ENCODE assay signal across 1 cellular context in genomic region chr17:6993613-6994056, GRCh38.
TF ChIP-seq lines count a peak whose summit lies in the region.

No MANE protein-coding gene starts in this region.

TF ChIP-seq in K562, 482 proteins besides CTCF, POLR2A, EP300 and RAD21 (continued from another document):
- peak; percentile 98 for TF ChIP-seq ARID1B (IDR thresholded peaks at IDR 0.05)
- peak; percentile 74 for TF ChIP-seq POLR2AphosphoS5 (IDR thresholded peaks at IDR 0.05; ENCODE audit: control insufficient read depth, insufficient read depth, low read depth, low read length)
- TF ChIP-seq CTBP1 (IDR thresholded peaks at IDR 0.05; ENCODE audit: borderline replicate concordance): peak; percentile 67; the same call in 1 of the 2 replicates
- peak; percentile 34; the same call in 1 of the 2 replicates for TF ChIP-seq CREM (IDR thresholded peaks at IDR 0.05; ENCODE audit: low read depth)
- peak; percentile 84 for TF ChIP-seq ZNF197 (CRISPR knock-in tag; IDR thresholded peaks at IDR 0.05; ENCODE audit: low read depth)
- TF ChIP-seq GATA2 (CRISPR knock-in tag; IDR thresholded peaks at IDR 0.05): peak; percentile 78
- TF ChIP-seq HDAC1 (IDR thresholded peaks at IDR 0.05): peak in 1 of 2 experiments; percentile 20; a peak in 1 of 4 replicates
- peak; percentile 30; the same call in 1 of the 2 replicates for TF ChIP-seq RNF2 (IDR thresholded peaks at IDR 0.05)
- TF ChIP-seq NCOA2 (IDR thresholded peaks at IDR 0.05; ENCODE audit: partially characterized antibody in 2 of 2): peak; percentile 47 to 61
- TF ChIP-seq, protein P1, sequence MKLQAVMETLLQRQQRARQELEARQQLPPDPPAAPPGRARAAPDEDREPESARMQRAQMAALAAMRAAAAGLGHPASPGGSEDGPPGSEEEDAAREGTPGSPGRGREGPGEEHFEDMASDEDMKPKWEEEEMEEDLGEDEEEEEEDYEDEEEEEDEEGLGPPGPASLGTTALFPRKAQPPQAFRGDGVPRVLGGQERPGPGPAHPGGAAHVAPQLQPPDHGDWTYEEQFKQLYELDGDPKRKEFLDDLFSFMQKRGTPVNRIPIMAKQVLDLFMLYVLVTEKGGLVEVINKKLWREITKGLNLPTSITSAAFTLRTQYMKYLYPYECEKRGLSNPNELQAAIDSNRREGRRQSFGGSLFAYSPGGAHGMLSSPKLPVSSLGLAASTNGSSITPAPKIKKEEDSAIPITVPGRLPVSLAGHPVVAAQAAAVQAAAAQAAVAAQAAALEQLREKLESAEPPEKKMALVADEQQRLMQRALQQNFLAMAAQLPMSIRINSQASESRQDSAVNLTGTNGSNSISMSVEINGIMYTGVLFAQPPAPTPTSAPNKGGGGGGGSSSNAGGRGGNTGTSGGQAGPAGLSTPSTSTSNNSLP (IDR thresholded peaks at IDR 0.05; ENCODE audit: borderline replicate concordance, low read depth, low read length): peak; percentile 90; the same call in 1 of the 2 replicates
- TF ChIP-seq, protein P2, sequence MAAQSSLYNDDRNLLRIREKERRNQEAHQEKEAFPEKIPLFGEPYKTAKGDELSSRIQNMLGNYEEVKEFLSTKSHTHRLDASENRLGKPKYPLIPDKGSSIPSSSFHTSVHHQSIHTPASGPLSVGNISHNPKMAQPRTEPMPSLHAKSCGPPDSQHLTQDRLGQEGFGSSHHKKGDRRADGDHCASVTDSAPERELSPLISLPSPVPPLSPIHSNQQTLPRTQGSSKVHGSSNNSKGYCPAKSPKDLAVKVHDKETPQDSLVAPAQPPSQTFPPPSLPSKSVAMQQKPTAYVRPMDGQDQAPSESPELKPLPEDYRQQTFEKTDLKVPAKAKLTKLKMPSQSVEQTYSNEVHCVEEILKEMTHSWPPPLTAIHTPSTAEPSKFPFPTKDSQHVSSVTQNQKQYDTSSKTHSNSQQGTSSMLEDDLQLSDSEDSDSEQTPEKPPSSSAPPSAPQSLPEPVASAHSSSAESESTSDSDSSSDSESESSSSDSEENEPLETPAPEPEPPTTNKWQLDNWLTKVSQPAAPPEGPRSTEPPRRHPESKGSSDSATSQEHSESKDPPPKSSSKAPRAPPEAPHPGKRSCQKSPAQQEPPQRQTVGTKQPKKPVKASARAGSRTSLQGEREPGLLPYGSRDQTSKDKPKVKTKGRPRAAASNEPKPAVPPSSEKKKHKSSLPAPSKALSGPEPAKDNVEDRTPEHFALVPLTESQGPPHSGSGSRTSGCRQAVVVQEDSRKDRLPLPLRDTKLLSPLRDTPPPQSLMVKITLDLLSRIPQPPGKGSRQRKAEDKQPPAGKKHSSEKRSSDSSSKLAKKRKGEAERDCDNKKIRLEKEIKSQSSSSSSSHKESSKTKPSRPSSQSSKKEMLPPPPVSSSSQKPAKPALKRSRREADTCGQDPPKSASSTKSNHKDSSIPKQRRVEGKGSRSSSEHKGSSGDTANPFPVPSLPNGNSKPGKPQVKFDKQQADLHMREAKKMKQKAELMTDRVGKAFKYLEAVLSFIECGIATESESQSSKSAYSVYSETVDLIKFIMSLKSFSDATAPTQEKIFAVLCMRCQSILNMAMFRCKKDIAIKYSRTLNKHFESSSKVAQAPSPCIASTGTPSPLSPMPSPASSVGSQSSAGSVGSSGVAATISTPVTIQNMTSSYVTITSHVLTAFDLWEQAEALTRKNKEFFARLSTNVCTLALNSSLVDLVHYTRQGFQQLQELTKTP (IDR thresholded peaks at IDR 0.05; ENCODE audit: low read depth in 1 of 2, partially characterized antibody in 2 of 2): peak in 1 of 2 experiments; percentile 27
- TF ChIP-seq HDAC3 (IDR thresholded peaks at IDR 0.05; ENCODE audit: borderline replicate concordance, partially characterized antibody): peak; percentile 94
- TF ChIP-seq TRIM24 (IDR thresholded peaks at IDR 0.05): peak; percentile 86 to 92
- peak; percentile 65 for TF ChIP-seq HDAC2 (IDR thresholded peaks at IDR 0.05)
- peak; percentile 98 for TF ChIP-seq CBFA2T3 (IDR thresholded peaks at IDR 0.05)
- TF ChIP-seq, protein P3, sequence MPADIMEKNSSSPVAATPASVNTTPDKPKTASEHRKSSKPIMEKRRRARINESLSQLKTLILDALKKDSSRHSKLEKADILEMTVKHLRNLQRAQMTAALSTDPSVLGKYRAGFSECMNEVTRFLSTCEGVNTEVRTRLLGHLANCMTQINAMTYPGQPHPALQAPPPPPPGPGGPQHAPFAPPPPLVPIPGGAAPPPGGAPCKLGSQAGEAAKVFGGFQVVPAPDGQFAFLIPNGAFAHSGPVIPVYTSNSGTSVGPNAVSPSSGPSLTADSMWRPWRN (IDR thresholded peaks at IDR 0.05; ENCODE audit: low read depth): peak; percentile 72
- peak; percentile 27 for TF ChIP-seq VEZF1 (CRISPR knock-in tag; IDR thresholded peaks at IDR 0.05)
- TF ChIP-seq CC2D1A (IDR thresholded peaks at IDR 0.05): peak; percentile 91; the same call in 1 of the 2 replicates
- peak; percentile 55 for TF ChIP-seq MBD2 (IDR thresholded peaks at IDR 0.05; ENCODE audit: borderline replicate concordance, low read depth)
- peak; percentile 96 for TF ChIP-seq NCOR1 (IDR thresholded peaks at IDR 0.05)
- TF ChIP-seq ZEB2 (IDR thresholded peaks at IDR 0.05): peak; percentile 91
- TF ChIP-seq TAL1 (IDR thresholded peaks at IDR 0.05): peak; percentile 98
- TF ChIP-seq, protein P4, sequence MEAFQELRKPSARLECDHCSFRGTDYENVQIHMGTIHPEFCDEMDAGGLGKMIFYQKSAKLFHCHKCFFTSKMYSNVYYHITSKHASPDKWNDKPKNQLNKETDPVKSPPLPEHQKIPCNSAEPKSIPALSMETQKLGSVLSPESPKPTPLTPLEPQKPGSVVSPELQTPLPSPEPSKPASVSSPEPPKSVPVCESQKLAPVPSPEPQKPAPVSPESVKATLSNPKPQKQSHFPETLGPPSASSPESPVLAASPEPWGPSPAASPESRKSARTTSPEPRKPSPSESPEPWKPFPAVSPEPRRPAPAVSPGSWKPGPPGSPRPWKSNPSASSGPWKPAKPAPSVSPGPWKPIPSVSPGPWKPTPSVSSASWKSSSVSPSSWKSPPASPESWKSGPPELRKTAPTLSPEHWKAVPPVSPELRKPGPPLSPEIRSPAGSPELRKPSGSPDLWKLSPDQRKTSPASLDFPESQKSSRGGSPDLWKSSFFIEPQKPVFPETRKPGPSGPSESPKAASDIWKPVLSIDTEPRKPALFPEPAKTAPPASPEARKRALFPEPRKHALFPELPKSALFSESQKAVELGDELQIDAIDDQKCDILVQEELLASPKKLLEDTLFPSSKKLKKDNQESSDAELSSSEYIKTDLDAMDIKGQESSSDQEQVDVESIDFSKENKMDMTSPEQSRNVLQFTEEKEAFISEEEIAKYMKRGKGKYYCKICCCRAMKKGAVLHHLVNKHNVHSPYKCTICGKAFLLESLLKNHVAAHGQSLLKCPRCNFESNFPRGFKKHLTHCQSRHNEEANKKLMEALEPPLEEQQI (IDR thresholded peaks at IDR 0.05): peak; percentile 84
- TF ChIP-seq, protein P5, sequence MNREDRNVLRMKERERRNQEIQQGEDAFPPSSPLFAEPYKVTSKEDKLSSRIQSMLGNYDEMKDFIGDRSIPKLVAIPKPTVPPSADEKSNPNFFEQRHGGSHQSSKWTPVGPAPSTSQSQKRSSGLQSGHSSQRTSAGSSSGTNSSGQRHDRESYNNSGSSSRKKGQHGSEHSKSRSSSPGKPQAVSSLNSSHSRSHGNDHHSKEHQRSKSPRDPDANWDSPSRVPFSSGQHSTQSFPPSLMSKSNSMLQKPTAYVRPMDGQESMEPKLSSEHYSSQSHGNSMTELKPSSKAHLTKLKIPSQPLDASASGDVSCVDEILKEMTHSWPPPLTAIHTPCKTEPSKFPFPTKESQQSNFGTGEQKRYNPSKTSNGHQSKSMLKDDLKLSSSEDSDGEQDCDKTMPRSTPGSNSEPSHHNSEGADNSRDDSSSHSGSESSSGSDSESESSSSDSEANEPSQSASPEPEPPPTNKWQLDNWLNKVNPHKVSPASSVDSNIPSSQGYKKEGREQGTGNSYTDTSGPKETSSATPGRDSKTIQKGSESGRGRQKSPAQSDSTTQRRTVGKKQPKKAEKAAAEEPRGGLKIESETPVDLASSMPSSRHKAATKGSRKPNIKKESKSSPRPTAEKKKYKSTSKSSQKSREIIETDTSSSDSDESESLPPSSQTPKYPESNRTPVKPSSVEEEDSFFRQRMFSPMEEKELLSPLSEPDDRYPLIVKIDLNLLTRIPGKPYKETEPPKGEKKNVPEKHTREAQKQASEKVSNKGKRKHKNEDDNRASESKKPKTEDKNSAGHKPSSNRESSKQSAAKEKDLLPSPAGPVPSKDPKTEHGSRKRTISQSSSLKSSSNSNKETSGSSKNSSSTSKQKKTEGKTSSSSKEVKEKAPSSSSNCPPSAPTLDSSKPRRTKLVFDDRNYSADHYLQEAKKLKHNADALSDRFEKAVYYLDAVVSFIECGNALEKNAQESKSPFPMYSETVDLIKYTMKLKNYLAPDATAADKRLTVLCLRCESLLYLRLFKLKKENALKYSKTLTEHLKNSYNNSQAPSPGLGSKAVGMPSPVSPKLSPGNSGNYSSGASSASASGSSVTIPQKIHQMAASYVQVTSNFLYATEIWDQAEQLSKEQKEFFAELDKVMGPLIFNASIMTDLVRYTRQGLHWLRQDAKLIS (CRISPR knock-in tag; IDR thresholded peaks at IDR 0.05): peak; percentile 61; the same call in 1 of the 2 replicates
- peak; percentile 88 for TF ChIP-seq NFIC (IDR thresholded peaks at IDR 0.05)
- TF ChIP-seq SMARCA4 (IDR thresholded peaks at IDR 0.05): peak; percentile 94
- 0 out of 2 replicates have a peak, but pooled peaks have one; percentile 50 for TF ChIP-seq KHSRP (IDR thresholded peaks at IDR 0.05)
- TF ChIP-seq CEBPB (tag; IDR thresholded peaks at IDR 0.05): peak; percentile 9; the same call in 1 of the 2 replicates
- TF ChIP-seq MECOM (CRISPR knock-in tag; IDR thresholded peaks at IDR 0.05): peak; percentile 41; the same call in 1 of the 2 replicates
- TF ChIP-seq RBM25 (IDR thresholded peaks at IDR 0.05; ENCODE audit: low read depth, low read length, severe bottlenecking): peak; percentile 24
- TF ChIP-seq DMBX1 (CRISPR knock-in tag; IDR thresholded peaks at IDR 0.05; ENCODE audit: borderline replicate concordance): peak; percentile 25; the same call in 1 of the 2 replicates
- peak; percentile 93 for TF ChIP-seq ZNF121 (CRISPR knock-in tag; conservative IDR thresholded peaks at IDR 0.05)
- TF ChIP-seq TARDBP (IDR thresholded peaks at IDR 0.05): peak; percentile 65; the same call in 1 of the 2 replicates
- TF ChIP-seq PHB2 (IDR thresholded peaks at IDR 0.05; ENCODE audit: low read depth): peak; percentile 85
- peak; percentile 34; the same call in 1 of the 2 replicates for TF ChIP-seq MTA1 (IDR thresholded peaks at IDR 0.05; ENCODE audit: borderline replicate concordance)
TF ChIP-seq in K562: peak in this region for 86; not testable (repeated sequence) for 396.
